ENCODE assay signal across 1 cellular context in the genomic region with DNA sequence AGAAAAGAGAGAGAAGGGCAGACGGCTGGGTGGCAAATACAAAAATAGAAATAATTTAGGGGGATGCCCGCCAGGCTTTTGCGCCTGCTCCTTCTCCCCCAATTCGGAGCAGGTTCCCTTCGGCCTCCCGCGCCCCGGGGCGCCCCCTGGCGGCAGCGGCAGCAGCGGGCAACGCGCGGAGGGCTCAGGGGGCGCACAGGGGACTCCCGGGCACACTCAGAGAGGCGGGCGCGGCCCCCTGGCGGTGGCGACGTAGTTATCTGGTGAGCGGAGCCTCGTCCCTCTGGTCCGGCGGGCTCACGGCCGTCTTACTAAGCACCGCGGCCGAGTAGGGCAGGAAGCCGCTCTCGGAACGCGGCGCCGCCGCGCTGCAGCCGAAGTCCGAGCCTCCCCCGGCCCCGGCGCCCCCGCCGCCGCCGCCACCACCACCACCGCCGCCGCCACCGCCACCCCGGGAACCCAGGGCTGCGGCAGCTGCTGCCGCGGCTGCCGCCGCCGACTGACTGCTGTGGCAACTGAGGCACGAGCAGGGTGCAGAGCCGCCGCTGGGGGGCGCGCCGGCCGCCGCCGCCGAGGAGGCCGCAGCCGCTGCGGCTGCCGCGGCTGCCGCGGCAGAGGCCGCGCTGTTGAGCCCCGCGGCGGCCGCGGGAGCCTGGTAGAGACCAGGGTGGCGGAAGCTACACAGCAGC.
TF ChIP-seq lines count a peak whose summit lies in the region.

No MANE protein-coding gene starts in this region.

TF ChIP-seq in K562, 482 proteins besides CTCF, POLR2A, EP300 and RAD21 (continued from another document and continues in another):
- TF ChIP-seq, protein P1, sequence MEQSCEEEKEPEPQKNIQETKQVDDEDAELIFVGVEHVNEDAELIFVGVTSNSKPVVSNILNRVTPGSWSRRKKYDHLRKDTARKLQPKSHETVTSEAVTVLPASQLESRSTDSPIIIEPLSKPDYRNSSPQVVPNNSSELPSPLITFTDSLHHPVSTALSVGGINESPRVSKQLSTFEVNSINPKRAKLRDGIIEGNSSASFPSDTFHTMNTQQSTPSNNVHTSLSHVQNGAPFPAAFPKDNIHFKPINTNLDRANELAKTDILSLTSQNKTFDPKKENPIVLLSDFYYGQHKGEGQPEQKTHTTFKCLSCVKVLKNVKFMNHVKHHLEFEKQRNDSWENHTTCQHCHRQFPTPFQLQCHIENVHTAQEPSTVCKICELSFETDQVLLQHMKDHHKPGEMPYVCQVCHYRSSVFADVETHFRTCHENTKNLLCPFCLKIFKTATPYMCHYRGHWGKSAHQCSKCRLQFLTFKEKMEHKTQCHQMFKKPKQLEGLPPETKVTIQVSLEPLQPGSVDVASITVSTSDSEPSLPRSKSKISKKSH (CRISPR knock-in tag; IDR thresholded peaks at IDR 0.05), result no peak
- TF ChIP-seq POLR2AphosphoS2 (IDR thresholded peaks at IDR 0.05; ENCODE audit: low read length), result no peak
- TF ChIP-seq, protein P2, sequence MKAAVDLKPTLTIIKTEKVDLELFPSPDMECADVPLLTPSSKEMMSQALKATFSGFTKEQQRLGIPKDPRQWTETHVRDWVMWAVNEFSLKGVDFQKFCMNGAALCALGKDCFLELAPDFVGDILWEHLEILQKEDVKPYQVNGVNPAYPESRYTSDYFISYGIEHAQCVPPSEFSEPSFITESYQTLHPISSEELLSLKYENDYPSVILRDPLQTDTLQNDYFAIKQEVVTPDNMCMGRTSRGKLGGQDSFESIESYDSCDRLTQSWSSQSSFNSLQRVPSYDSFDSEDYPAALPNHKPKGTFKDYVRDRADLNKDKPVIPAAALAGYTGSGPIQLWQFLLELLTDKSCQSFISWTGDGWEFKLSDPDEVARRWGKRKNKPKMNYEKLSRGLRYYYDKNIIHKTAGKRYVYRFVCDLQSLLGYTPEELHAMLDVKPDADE (conservative IDR thresholded peaks at IDR 0.05; ENCODE audit: control insufficient read depth, low read depth, low read length), result no peak; the same call in 1 of the 2 replicates
- TF ChIP-seq, protein P3, sequence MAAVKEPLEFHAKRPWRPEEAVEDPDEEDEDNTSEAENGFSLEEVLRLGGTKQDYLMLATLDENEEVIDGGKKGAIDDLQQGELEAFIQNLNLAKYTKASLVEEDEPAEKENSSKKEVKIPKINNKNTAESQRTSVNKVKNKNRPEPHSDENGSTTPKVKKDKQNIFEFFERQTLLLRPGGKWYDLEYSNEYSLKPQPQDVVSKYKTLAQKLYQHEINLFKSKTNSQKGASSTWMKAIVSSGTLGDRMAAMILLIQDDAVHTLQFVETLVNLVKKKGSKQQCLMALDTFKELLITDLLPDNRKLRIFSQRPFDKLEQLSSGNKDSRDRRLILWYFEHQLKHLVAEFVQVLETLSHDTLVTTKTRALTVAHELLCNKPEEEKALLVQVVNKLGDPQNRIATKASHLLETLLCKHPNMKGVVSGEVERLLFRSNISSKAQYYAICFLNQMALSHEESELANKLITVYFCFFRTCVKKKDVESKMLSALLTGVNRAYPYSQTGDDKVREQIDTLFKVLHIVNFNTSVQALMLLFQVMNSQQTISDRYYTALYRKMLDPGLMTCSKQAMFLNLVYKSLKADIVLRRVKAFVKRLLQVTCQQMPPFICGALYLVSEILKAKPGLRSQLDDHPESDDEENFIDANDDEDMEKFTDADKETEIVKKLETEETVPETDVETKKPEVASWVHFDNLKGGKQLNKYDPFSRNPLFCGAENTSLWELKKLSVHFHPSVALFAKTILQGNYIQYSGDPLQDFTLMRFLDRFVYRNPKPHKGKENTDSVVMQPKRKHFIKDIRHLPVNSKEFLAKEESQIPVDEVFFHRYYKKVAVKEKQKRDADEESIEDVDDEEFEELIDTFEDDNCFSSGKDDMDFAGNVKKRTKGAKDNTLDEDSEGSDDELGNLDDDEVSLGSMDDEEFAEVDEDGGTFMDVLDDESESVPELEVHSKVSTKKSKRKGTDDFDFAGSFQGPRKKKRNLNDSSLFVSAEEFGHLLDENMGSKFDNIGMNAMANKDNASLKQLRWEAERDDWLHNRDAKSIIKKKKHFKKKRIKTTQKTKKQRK (IDR thresholded peaks at IDR 0.05; ENCODE audit: borderline replicate concordance, low read depth, low read length), result no peak
- no peak for TF ChIP-seq ZNF436 (CRISPR knock-in tag; IDR thresholded peaks at IDR 0.05)
- TF ChIP-seq TRIM28 (IDR thresholded peaks at IDR 0.05), result no peak
- TF ChIP-seq, protein P4, sequence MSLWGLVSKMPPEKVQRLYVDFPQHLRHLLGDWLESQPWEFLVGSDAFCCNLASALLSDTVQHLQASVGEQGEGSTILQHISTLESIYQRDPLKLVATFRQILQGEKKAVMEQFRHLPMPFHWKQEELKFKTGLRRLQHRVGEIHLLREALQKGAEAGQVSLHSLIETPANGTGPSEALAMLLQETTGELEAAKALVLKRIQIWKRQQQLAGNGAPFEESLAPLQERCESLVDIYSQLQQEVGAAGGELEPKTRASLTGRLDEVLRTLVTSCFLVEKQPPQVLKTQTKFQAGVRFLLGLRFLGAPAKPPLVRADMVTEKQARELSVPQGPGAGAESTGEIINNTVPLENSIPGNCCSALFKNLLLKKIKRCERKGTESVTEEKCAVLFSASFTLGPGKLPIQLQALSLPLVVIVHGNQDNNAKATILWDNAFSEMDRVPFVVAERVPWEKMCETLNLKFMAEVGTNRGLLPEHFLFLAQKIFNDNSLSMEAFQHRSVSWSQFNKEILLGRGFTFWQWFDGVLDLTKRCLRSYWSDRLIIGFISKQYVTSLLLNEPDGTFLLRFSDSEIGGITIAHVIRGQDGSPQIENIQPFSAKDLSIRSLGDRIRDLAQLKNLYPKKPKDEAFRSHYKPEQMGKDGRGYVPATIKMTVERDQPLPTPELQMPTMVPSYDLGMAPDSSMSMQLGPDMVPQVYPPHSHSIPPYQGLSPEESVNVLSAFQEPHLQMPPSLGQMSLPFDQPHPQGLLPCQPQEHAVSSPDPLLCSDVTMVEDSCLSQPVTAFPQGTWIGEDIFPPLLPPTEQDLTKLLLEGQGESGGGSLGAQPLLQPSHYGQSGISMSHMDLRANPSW (CRISPR knock-in tag; IDR thresholded peaks at IDR 0.05), result no peak
- TF ChIP-seq TCF7 (IDR thresholded peaks at IDR 0.05; ENCODE audit: borderline replicate concordance), result no peak
- TF ChIP-seq, protein P5, sequence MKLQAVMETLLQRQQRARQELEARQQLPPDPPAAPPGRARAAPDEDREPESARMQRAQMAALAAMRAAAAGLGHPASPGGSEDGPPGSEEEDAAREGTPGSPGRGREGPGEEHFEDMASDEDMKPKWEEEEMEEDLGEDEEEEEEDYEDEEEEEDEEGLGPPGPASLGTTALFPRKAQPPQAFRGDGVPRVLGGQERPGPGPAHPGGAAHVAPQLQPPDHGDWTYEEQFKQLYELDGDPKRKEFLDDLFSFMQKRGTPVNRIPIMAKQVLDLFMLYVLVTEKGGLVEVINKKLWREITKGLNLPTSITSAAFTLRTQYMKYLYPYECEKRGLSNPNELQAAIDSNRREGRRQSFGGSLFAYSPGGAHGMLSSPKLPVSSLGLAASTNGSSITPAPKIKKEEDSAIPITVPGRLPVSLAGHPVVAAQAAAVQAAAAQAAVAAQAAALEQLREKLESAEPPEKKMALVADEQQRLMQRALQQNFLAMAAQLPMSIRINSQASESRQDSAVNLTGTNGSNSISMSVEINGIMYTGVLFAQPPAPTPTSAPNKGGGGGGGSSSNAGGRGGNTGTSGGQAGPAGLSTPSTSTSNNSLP (IDR thresholded peaks at IDR 0.05; ENCODE audit: borderline replicate concordance, low read depth, low read length), result no peak
- peak; percentile 26 for TF ChIP-seq PHF20 (IDR thresholded peaks at IDR 0.05; ENCODE audit: partially characterized antibody)
- TF ChIP-seq, protein P6, sequence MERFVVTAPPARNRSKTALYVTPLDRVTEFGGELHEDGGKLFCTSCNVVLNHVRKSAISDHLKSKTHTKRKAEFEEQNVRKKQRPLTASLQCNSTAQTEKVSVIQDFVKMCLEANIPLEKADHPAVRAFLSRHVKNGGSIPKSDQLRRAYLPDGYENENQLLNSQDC (CRISPR knock-in tag; IDR thresholded peaks at IDR 0.05), result peak; percentile 31; the same call in 1 of the 2 replicates
- TF ChIP-seq NR4A1 (CRISPR knock-in tag; IDR thresholded peaks at IDR 0.05), result no peak
- no peak for TF ChIP-seq NR4A1 (tag; IDR thresholded peaks at IDR 0.05)
- no peak for TF ChIP-seq KHSRP (IDR thresholded peaks at IDR 0.05)
- TF ChIP-seq SRSF7 (optimal IDR thresholded peaks at IDR 0.05; ENCODE audit: low read depth, low read length), result no peak
- TF ChIP-seq TEAD1 (CRISPR knock-in tag; IDR thresholded peaks at IDR 0.05), result peak in 1 of 2 experiments; percentile 67; a peak in 2 of 4 replicates
- no peak for TF ChIP-seq PYGO2 (tag; IDR thresholded peaks at IDR 0.05)
- no peak for TF ChIP-seq ZFP36 (IDR thresholded peaks at IDR 0.05; ENCODE audit: low read depth, low read length, partially characterized antibody)
- no peak for TF ChIP-seq ZNF174 (CRISPR knock-in tag; IDR thresholded peaks at IDR 0.05)
- TF ChIP-seq, protein P7, sequence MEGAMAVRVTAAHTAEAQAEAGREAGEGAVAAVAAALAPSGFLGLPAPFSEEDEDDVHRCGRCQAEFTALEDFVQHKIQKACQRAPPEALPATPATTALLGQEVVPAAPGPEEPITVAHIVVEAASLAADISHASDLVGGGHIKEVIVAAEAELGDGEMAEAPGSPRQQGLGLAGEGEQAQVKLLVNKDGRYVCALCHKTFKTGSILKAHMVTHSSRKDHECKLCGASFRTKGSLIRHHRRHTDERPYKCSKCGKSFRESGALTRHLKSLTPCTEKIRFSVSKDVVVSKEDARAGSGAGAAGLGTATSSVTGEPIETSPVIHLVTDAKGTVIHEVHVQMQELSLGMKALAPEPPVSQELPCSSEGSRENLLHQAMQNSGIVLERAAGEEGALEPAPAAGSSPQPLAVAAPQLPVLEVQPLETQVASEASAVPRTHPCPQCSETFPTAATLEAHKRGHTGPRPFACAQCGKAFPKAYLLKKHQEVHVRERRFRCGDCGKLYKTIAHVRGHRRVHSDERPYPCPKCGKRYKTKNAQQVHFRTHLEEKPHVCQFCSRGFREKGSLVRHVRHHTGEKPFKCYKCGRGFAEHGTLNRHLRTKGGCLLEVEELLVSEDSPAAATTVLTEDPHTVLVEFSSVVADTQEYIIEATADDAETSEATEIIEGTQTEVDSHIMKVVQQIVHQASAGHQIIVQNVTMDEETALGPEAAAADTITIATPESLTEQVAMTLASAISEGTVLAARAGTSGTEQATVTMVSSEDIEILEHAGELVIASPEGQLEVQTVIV (CRISPR knock-in tag; IDR thresholded peaks at IDR 0.05; ENCODE audit: borderline replicate concordance), result no peak
- TF ChIP-seq, protein P8, sequence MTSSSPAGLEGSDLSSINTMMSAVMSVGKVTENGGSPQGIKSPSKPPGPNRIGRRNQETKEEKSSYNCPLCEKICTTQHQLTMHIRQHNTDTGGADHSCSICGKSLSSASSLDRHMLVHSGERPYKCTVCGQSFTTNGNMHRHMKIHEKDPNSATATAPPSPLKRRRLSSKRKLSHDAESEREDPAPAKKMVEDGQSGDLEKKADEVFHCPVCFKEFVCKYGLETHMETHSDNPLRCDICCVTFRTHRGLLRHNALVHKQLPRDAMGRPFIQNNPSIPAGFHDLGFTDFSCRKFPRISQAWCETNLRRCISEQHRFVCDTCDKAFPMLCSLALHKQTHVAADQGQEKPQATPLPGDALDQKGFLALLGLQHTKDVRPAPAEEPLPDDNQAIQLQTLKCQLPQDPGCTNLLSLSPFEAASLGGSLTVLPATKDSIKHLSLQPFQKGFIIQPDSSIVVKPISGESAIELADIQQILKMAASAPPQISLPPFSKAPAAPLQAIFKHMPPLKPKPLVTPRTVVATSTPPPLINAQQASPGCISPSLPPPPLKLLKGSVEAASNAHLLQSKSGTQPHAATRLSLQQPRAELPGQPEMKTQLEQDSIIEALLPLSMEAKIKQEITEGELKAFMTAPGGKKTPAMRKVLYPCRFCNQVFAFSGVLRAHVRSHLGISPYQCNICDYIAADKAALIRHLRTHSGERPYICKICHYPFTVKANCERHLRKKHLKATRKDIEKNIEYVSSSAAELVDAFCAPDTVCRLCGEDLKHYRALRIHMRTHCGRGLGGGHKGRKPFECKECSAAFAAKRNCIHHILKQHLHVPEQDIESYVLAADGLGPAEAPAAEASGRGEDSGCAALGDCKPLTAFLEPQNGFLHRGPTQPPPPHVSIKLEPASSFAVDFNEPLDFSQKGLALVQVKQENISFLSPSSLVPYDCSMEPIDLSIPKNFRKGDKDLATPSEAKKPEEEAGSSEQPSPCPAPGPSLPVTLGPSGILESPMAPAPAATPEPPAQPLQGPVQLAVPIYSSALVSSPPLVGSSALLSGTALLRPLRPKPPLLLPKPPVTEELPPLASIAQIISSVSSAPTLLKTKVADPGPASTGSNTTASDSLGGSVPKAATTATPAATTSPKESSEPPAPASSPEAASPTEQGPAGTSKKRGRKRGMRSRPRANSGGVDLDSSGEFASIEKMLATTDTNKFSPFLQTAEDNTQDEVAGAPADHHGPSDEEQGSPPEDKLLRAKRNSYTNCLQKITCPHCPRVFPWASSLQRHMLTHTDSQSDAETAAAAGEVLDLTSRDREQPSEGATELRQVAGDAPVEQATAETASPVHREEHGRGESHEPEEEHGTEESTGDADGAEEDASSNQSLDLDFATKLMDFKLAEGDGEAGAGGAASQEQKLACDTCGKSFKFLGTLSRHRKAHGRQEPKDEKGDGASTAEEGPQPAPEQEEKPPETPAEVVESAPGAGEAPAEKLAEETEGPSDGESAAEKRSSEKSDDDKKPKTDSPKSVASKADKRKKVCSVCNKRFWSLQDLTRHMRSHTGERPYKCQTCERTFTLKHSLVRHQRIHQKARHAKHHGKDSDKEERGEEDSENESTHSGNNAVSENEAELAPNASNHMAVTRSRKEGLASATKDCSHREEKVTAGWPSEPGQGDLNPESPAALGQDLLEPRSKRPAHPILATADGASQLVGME (CRISPR knock-in tag; IDR thresholded peaks at IDR 0.05), result no peak
- TF ChIP-seq, protein P9, sequence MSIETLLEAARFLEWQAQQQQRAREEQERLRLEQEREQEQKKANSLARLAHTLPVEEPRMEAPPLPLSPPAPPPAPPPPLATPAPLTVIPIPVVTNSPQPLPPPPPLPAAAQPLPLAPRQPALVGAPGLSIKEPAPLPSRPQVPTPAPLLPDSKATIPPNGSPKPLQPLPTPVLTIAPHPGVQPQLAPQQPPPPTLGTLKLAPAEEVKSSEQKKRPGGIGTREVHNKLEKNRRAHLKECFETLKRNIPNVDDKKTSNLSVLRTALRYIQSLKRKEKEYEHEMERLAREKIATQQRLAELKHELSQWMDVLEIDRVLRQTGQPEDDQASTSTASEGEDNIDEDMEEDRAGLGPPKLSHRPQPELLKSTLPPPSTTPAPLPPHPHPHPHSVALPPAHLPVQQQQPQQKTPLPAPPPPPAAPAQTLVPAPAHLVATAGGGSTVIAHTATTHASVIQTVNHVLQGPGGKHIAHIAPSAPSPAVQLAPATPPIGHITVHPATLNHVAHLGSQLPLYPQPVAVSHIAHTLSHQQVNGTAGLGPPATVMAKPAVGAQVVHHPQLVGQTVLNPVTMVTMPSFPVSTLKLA (conservative IDR thresholded peaks at IDR 0.05), result no peak
- no peak for TF ChIP-seq TAF9B (IDR thresholded peaks at IDR 0.05; ENCODE audit: partially characterized antibody)
- peak; percentile 24; the same call in 1 of the 2 replicates for TF ChIP-seq CREB1 (IDR thresholded peaks at IDR 0.05)
- peak; percentile 69 for TF ChIP-seq CREB1 (CRISPR knock-in tag; IDR thresholded peaks at IDR 0.05)
- peak; percentile 99 for TF ChIP-seq ZBTB7A (IDR thresholded peaks at IDR 0.05; ENCODE audit: borderline replicate concordance, control insufficient read depth, low read depth, low read length)
- TF ChIP-seq, protein P10, sequence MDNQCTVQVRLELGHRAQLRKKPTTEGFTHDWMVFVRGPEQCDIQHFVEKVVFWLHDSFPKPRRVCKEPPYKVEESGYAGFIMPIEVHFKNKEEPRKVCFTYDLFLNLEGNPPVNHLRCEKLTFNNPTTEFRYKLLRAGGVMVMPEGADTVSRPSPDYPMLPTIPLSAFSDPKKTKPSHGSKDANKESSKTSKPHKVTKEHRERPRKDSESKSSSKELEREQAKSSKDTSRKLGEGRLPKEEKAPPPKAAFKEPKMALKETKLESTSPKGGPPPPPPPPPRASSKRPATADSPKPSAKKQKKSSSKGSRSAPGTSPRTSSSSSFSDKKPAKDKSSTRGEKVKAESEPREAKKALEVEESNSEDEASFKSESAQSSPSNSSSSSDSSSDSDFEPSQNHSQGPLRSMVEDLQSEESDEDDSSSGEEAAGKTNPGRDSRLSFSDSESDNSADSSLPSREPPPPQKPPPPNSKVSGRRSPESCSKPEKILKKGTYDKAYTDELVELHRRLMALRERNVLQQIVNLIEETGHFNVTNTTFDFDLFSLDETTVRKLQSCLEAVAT (IDR thresholded peaks at IDR 0.05), result no peak
- TF ChIP-seq ZNF212 (CRISPR knock-in tag; IDR thresholded peaks at IDR 0.05), result no peak
